Comparison of ENCODE assay signal across 8 cellular contexts in genomic region chr6:30719791-30720737, GRCh38. TPM values are rescaled to one million over a fixed set of nuclear protein-coding genes. Genes with fewer than 3 reads are reported as not detected.
DNase-seq lines count a peak whose midpoint lies in the region; ATAC-seq and TF ChIP-seq lines count a peak whose summit lies in the region.

TUBB (plus strand) TSS chr6:30720352; CDS start chr6:30720507, 155 bp downstream.

- intact Hi-C loops in Caco-2 (cut with micrococcal nuclease; ENCODE audit: unreplicated experiment) = loop anchor here (1.0 to 5.0 kb wide), 2 partner anchors 103 to 508 kb away; partner anchors contain the start of genes MRPS18B, PPP1R10 and TRIM26
- intact Hi-C loops in PC-3 (cut with micrococcal nuclease) = loop anchor here (1.0 to 10.0 kb wide), 4 partner anchors 73 to 235 kb away; partner anchors contain the start of genes C6orf136, HLA-E, MRPS18B and PPP1R10

- POLR2A ChIA-PET in Caco-2 (lab: Charles Lee) = interaction anchor here (0.6 to 1.0 kb wide), 3 partner anchors 44 to 1144 kb away, joined by 3 to 5 read pairs (median 3); partner anchors contain the start of gene GTF2H4
- POLR2A ChIA-PET in PC-3 (lab: Charles Lee; ENCODE audit: unreplicated experiment) = no interaction called here

- H4K20me1 ChIP-seq in PC-3 (ENCODE audit: low read length) = peaks cover 30% of the 10 kb centered on the region

- CTCF ChIA-PET in Caco-2 (lab: Charles Lee) (no interaction called here), PC-3 (lab: Charles Lee) (interaction anchor here (0.5 kb wide), 1 partner anchor 100 kb away, joined by 3 read pairs; no protein-coding TSS in a partner anchor)

- ATAC-seq in GM21423 (IDR thresholded peaks at IDR 0.05; ENCODE audit: unreplicated experiment) (peak; percentile 45), PC-3 (peak; percentile 67)

- H3K27ac Mint-ChIP-seq in Caco-2 (ENCODE audit: unreplicated experiment) = peak within 1 kb of the TSS; percentile 85

- TF ChIP-seq CTCF in Caco-2 (IDR thresholded peaks at IDR 0.05; ENCODE audit: insufficient read depth in 1 of 2, low read depth in 1 of 2, low read length in 1 of 2, severe bottlenecking in 1 of 2, unreplicated experiment in 1 of 2) (no peak), PC-3 (conservative IDR thresholded peaks at IDR 0.05; ENCODE audit: low read depth, low read length) (no peak)

- H3K79me2 ChIP-seq in PC-3 (ENCODE audit: low read length) = peaks cover 84% of the 10 kb centered on the region

- peak within 1 kb of the TSS; percentile 81 for H3K4me3 Mint-ChIP-seq in Caco-2 (ENCODE audit: unreplicated experiment)

- DNase-seq in Caco-2 (peak; percentile 96 to 97), PC-3 (peak; percentile 98), activated T-cell treated with anti-CD3 and anti-CD28 coated beads for 4 hours (peak; percentile 87), epidermal melanocyte (ENCODE audit: insufficient read length, low spot score) (peak; percentile 90), middle frontal gyrus (ENCODE audit: extremely low spot score, low spot score) (peak; percentile 96)
- peak; percentile 99 for DNase-seq in Jurkat, Clone E6-1 (ENCODE audit: low read depth, low spot score)
- peak; percentile 84 to 90 for DNase-seq in stimulated activated CD8-positive, alpha-beta memory T cell treated with anti-CD3 and anti-CD28 coated beads, Interleukin-2, amount 100 ng/mL, for 1 hour (ENCODE audit: low read depth in 2 of 2)

- peaks cover 13% of the 10 kb centered on the region; the same call in 1 of the 2 replicates for H3K4me1 ChIP-seq in Caco-2
- H3K4me1 ChIP-seq in PC-3 (ENCODE audit: insufficient read depth, low read length) = peaks cover 42% of the 10 kb centered on the region

- H3K27ac ChIP-seq in PC-3 (ENCODE audit: low read length) = peak within 1 kb of the TSS; percentile 95

- H3K4me1 Mint-ChIP-seq in Caco-2 (ENCODE audit: low read depth, unreplicated experiment) = peaks cover 32% of the 10 kb centered on the region

- H3K9me2 ChIP-seq in PC-3 (replicated peaks; ENCODE audit: low read length) = no peaks in the 10 kb centered on the region

- H3K9me3 Mint-ChIP-seq in Caco-2 (ENCODE audit: unreplicated experiment) = no peaks in the 10 kb centered on the region

- peak within 1 kb of the TSS; percentile 45 for H2AFZ ChIP-seq in PC-3 (ENCODE audit: low read length)

- BruUV-seq in Caco-2 (replicated peaks; lab: Mats Ljungman, UMichigan) (TSS peak; percentile 20), PC-3 (replicated peaks; lab: Mats Ljungman, UMichigan) (TSS peak; percentile 67)

- H3K4me3 ChIP-seq in Caco-2 (ENCODE audit: low read depth, low read length) (peak within 1 kb of the TSS; percentile 89), PC-3 (ENCODE audit: low read length) (peak within 1 kb of the TSS; percentile 94)
- peak within 1 kb of the TSS; percentile 98 for H3K4me3 ChIP-seq in Jurkat, Clone E6-1 (ENCODE audit: low read length)

- peak within 1 kb of the TSS; percentile 93 for H3K4me2 ChIP-seq in PC-3 (ENCODE audit: low read length)

- H3K27me3 ChIP-seq in Caco-2 (replicated peaks; ENCODE audit: control insufficient read depth, insufficient read depth, low read length) (no peaks in the 10 kb centered on the region), PC-3 (ENCODE audit: low read length) (no peaks in the 10 kb centered on the region)

- H3F3A ChIP-seq in PC-3 (ENCODE audit: low read length, unreplicated experiment) = peaks cover 17% of the 10 kb centered on the region

- peak within 1 kb of the TSS; percentile 99 for H3K9ac ChIP-seq in PC-3 (ENCODE audit: low read length)

- H3K36me3 ChIP-seq in Caco-2 (ENCODE audit: control insufficient read depth, insufficient read depth, low read length) = peaks cover 6% of the 10 kb centered on the region
- H3K36me3 ChIP-seq in PC-3 (ENCODE audit: low read depth, low read length) = peaks cover 35% of the 10 kb centered on the region

- H3K9me3 ChIP-seq in Caco-2 (no peaks in the 10 kb centered on the region), PC-3 (ENCODE audit: low read length) (no peaks in the 10 kb centered on the region)

- H3K36me3 Mint-ChIP-seq in Caco-2 (ENCODE audit: insufficient read depth, unreplicated experiment) = peaks cover 68% of the 10 kb centered on the region

- H3K27me3 Mint-ChIP-seq in Caco-2 (ENCODE audit: insufficient read depth, unreplicated experiment) = no peaks in the 10 kb centered on the region

RNA-seq across cellular contexts. Expression of gene TUBB, which starts in this region (rescaled TPM):
- 742 and 788 TPM in 2 replicates for total RNA-seq in Caco-2 (2022)
- polyA plus RNA-seq in Jurkat, Clone E6-1 (2012; ENCODE audit: insufficient read depth, insufficient read length) = 2,432 TPM
- 1,245 and 1,398 TPM in 2 replicates for total RNA-seq in PC-3 (2014; rRNA removed)

Comparison
In these comparisons a context has a peak if more than half of its experiments do, and no peak if none do; other contexts are left out.
1. Peak in every context shown above with its lines: DNase-seq, ATAC-seq, H3K4me3 ChIP-seq and H3K27ac ChIP-seq.